Comparison of ENCODE assay signal across 1 cellular context in the genomic region with DNA sequence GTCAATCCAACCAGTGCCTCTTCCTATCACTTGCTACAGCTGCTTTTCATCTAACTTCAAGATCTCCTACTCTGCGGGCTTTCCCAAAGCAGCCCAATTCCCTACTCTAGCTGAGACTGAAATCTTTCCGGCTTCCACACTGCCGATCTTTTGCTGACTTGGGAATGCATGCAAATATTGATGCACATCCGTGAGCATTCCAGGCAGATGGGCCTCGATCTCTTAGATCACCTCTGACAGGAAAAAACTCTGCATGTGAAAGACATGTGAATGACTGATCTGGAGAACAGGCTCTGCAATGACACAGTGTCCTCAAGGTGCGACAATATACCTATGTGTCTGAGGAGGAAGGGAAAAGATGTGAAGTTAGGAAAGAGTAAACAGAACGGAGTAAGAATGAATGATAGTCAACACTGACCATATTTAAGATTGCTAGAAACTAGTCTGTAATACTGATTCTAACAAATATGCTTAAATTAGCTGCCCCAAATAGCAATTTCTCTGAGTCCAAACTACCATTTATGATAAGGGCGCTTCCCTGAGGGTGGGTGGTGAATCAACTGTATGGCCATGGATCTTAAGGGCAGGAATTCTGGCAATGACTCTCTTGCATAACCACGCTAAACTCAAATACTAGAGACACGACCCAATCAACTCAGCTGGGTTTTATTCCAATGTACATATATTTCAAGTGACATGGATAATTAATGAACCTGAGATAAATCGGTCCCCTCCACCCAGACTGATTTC.
TF ChIP-seq lines count a peak whose summit lies in the region.

No MANE protein-coding gene starts in this region.

TF ChIP-seq in GM23338, 12 proteins besides CTCF, POLR2A, EP300 and RAD21 (continued from another document):
- TF ChIP-seq STAT1 (IDR thresholded peaks at IDR 0.05; ENCODE audit: unreplicated experiment) (no peak), POLR2AphosphoS5 (IDR thresholded peaks at IDR 0.05; ENCODE audit: low read depth) (no peak), NANOG (IDR thresholded peaks at IDR 0.05; ENCODE audit: borderline replicate concordance) (no peak), JUNB (IDR thresholded peaks at IDR 0.05; ENCODE audit: unreplicated experiment) (no peak)
